Comparison of ENCODE assay signal across 4 cellular contexts in the genomic region with DNA sequence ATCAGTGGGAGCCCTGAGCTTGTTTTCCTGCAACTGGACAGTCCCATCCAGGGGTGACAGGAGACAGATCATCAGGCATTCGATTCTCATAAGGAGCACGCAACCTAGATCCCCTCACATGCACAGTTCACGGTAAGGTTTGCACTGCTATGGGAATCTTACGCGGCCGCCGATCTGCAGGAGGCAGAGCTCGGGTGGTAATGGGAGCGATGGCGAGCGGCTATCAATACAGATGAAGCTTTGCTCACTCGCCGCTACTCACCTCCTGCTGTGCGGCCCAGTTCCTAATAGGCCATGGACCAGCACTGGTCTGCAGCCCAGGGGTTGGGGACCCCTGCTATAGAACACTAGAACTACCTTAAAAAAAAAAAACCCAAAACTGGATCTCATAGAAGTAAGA. TPM values are rescaled to one million over a fixed set of nuclear protein-coding genes. Genes with fewer than 3 reads are reported as not detected.
"Had no signal": no experiment of that assay in that cellular context is flagged by ENCODE, and none has a peak within 500 bp of the region (broad histone marks: within the 10 kb centered on the region; RNA-seq: fewer than 3 reads in every experiment).

No MANE protein-coding gene starts in this region.

- DNase-seq: GDM1, GF-D8 had no signal

- H3K4me3 ChIP-seq: GM12878 had no signal

RNA-seq across cellular contexts. Expression of a gene that starts 45.4 kb away (rescaled TPM):
- total RNA-seq: G401 had no signal

RNA-seq across cellular contexts. Expression of a gene that starts 55.0 kb away (rescaled TPM):
- total RNA-seq: GM12878 had no signal
